ENCODE assay signal across 8 cellular contexts in genomic region chr1:244052011-244052727, GRCh38.
DNase-seq lines count a peak whose midpoint lies in the region; ATAC-seq, FAIRE-seq and TF ChIP-seq lines count a peak whose summit lies in the region.

No MANE protein-coding gene starts in this region.

- no peak for TF ChIP-seq CTCF in choroid plexus epithelial cell (conservative IDR thresholded peaks at IDR 0.05; ENCODE audit: low read depth, low read length)
- no peak for TF ChIP-seq CTCF in retinal pigment epithelial cell (conservative IDR thresholded peaks at IDR 0.05; ENCODE audit: low read depth, low read length)

- no peak overlapping the region for H3K4me3 ChIP-seq in choroid plexus epithelial cell (ENCODE audit: low read depth, low read length)
- H3K4me3 ChIP-seq in retinal pigment epithelial cell (ENCODE audit: low read length), result peak overlapping the region; percentile 94

- DNase-seq in GM19239 (ENCODE audit: insufficient read length, low spot score), result no peak
- DNase-seq in NCI-H446 (lab: John Stamatoyannopoulos, UW), result peak; percentile 31 to 69
- peak; percentile 31 for DNase-seq in choroid plexus epithelial cell (ENCODE audit: low read depth)
- no peak for DNase-seq in retinal pigment epithelial cell (ENCODE audit: low read depth)
- no peak for DNase-seq in stimulated activated CD8-positive, alpha-beta memory T cell treated with anti-CD3 and anti-CD28 coated beads, Interleukin-4, amount 100 ng/mL, for 48 hours
- no peak for DNase-seq in NCI-H1436 (lab: John Stamatoyannopoulos, UW)

- FAIRE-seq in GM19239 (lab: Jason Lieb, UNC), result peak; percentile 60

- ATAC-seq in HG02970 (IDR thresholded peaks at IDR 0.05; ENCODE audit: low FRiP score, unreplicated experiment), result no peak
- ATAC-seq in GM21390 (IDR thresholded peaks at IDR 0.05; ENCODE audit: unreplicated experiment), result no peak

Comparison
In these comparisons a context has a peak if more than half of its experiments do, and no peak if none do; other contexts are left out.
1. DNase-seq: peak in NCI-H446 (2 of 2) and choroid plexus epithelial cell (single experiment); none in GM19239 (single experiment), retinal pigment epithelial cell (single experiment), stimulated activated CD8-positive, alpha-beta memory T cell treated with anti-CD3 and anti-CD28 coated beads, Interleukin-4, amount 100 ng/mL, for 48 hours (single experiment) and NCI-H1436 (single experiment).